8 cellular contexts compared by ENCODE assay signal in the genomic region with DNA sequence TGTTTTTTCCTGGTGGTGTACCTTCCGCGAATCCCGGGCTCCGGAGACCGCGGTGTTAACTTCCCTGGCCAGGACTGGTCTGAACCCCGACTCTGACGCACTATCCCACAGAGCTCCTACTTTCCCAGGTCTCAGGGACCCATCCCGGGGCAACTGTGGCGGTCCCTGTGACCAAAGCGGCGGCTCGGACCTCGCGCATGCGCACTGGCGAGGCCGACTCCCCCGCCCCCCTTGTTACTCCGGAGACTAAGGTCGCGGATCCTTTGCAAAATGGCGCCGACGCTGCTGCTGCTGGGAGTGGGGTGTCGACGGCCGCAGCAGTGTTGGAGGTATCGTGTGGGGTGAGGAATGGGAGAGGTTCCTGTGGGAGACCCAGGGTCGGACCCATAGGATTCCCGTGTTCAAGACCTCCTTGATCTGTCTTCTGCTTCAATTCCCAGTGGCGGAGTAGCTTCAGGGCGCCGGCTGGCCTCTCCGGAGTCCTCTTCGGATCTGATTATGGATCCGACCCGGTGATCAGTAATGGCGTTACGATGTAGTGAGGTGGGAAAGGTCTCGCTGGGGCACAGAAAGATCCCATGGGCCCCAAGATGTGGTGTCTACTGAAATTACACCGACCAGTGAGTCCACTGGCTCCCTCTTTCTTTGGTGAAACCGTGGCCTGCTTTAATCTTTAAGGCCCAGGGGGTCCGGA.
A peak's percentile ranks its signal among the peaks of the same experiment; 100 is the strongest.
DNase-seq lines count a peak whose midpoint lies in the region; TF ChIP-seq lines count a peak whose summit lies in the region.

No MANE protein-coding gene starts in this region.

- DNase-seq in activated effector memory CD4-positive, alpha-beta T cell treated with anti-CD3 and anti-CD28 coated beads, Interleukin-2, amount 50 U/mL, for 16 hours: peak; percentile 76
- DNase-seq in activated effector memory CD4-positive, alpha-beta T cell treated with Interleukin-2 at 50 U/mL for 16 hours: no peak
- DNase-seq in endodermal cell (peak; percentile 87), midbrain (lab: John Stamatoyannopoulos, UW) (peak; percentile 29), type B pancreatic cell (ENCODE audit: extremely low spot score, unreplicated experiment) (no peak), GF-D8 (lab: John Stamatoyannopoulos, UW) (no peak), HFFc6 (no peak)
- no peak for DNase-seq in effector CD4-positive, alpha-beta T cell

- H3K27me3 Mint-ChIP-seq in endodermal cell (ENCODE audit: insufficient read depth) (peaks cover 3% of the 10 kb centered on the region), type B pancreatic cell (no peaks in the 10 kb centered on the region), HFFc6 (ENCODE audit: insufficient read depth) (no peaks in the 10 kb centered on the region)

- TF ChIP-seq CTCF in endodermal cell (conservative IDR thresholded peaks at IDR 0.05) (no peak), type B pancreatic cell (conservative IDR thresholded peaks at IDR 0.05) (no peak), HFFc6 (IDR thresholded peaks at IDR 0.05) (no peak)

- H3K27ac Mint-ChIP-seq in endodermal cell: peak overlapping the region; percentile 93
- peak overlapping the region; percentile 83 for H3K27ac Mint-ChIP-seq in type B pancreatic cell
- no peak overlapping the region for H3K27ac Mint-ChIP-seq in HFFc6

- H3K4me1 Mint-ChIP-seq in endodermal cell: no peaks in the 10 kb centered on the region
- no peaks in the 10 kb centered on the region for H3K4me1 Mint-ChIP-seq in type B pancreatic cell (ENCODE audit: unreplicated experiment)
- H3K4me1 Mint-ChIP-seq in HFFc6 (ENCODE audit: low read depth): no peaks in the 10 kb centered on the region

- H3K9me3 ChIP-seq in endodermal cell (ENCODE audit: control insufficient read depth, low read length): peaks cover 26% of the 10 kb centered on the region

- WGBS in endodermal cell (ENCODE audit: insufficient coverage in 1 of 2, insufficient read length in 1 of 2), 2 experiments: 67 to 72% methylated on average over 24 to 44 of the region's 44 CpGs

- H3K27ac ChIP-seq in endodermal cell (ENCODE audit: low read depth, low read length): no peak overlapping the region

- H3K36me3 Mint-ChIP-seq in endodermal cell (ENCODE audit: low read depth): peaks cover 20% of the 10 kb centered on the region
- H3K36me3 Mint-ChIP-seq in type B pancreatic cell: no peaks in the 10 kb centered on the region
- peaks cover 6% of the 10 kb centered on the region for H3K36me3 Mint-ChIP-seq in HFFc6 (ENCODE audit: low read depth)

- H3K4me1 ChIP-seq in endodermal cell (ENCODE audit: control insufficient read depth, insufficient read depth, low read length): no peaks in the 10 kb centered on the region

- no peaks in the 10 kb centered on the region for H3K36me3 ChIP-seq in endodermal cell (ENCODE audit: control insufficient read depth, insufficient read depth, low read length)

- peaks cover 44% of the 10 kb centered on the region for H3K9me3 Mint-ChIP-seq in endodermal cell
- H3K9me3 Mint-ChIP-seq in type B pancreatic cell: no peaks in the 10 kb centered on the region
- peaks cover 40% of the 10 kb centered on the region for H3K9me3 Mint-ChIP-seq in HFFc6

- no peaks in the 10 kb centered on the region for H3K27me3 ChIP-seq in endodermal cell (ENCODE audit: control insufficient read depth, insufficient read depth, low read length, poor library complexity, severe bottlenecking)

- H3K4me3 ChIP-seq in endodermal cell (ENCODE audit: low read length): peak overlapping the region; percentile 76

- H3K4me3 Mint-ChIP-seq in endodermal cell (peak overlapping the region; percentile 81), type B pancreatic cell (peak overlapping the region; percentile 88), HFFc6 (no peak overlapping the region)

- peak overlapping the region; percentile 34 for H3K9ac ChIP-seq in endodermal cell (ENCODE audit: extremely low read depth, low read length, poor library complexity, severe bottlenecking)

Comparison
In these comparisons a context has a peak if more than half of its experiments do, and no peak if none do; other contexts are left out.
1. DNase-seq: peak in activated effector memory CD4-positive, alpha-beta T cell treated with anti-CD3 and anti-CD28 coated beads, Interleukin-2, amount 50 U/mL, for 16 hours (single experiment), endodermal cell (single experiment) and midbrain (single experiment); none in activated effector memory CD4-positive, alpha-beta T cell treated with Interleukin-2 at 50 U/mL for 16 hours (single experiment), type B pancreatic cell (single experiment), effector CD4-positive, alpha-beta T cell (single experiment), GF-D8 (single experiment) and HFFc6 (single experiment).